In genomic region chr6:150072201-150072600, GRCh38 we compare ENCODE assay signal across 9 cellular contexts. TPM values are rescaled to one million over a fixed set of nuclear protein-coding genes. Genes with fewer than 3 reads are reported as not detected.
DNase-seq lines count a peak whose midpoint lies in the region; ATAC-seq lines count a peak whose summit lies in the region.
"Had no signal": no experiment of that assay in that cellular context is flagged by ENCODE, and none has a peak within 500 bp of the region (broad histone marks: within the 10 kb centered on the region; RNA-seq: fewer than 3 reads in every experiment).

No MANE protein-coding gene starts in this region.

- no peak overlapping the region for H3K4me3 Mint-ChIP-seq in effector memory CD8-positive, alpha-beta T cell

- DNase-seq in left ventricle myocardium superior (peak; percentile 48), cardiac septum (ENCODE audit: low spot score) (no peak), SW 1271 (lab: John Stamatoyannopoulos, UW) (peak; percentile 55 to 74), retina (no peak)
- peak in 2 of 3 experiments; percentile 34 to 39 for DNase-seq in effector memory CD8-positive, alpha-beta T cell
- DNase-seq in stimulated activated CD8-positive, alpha-beta memory T cell treated with anti-CD3 and anti-CD28 coated beads, Interleukin-7, amount 100 ng/mL, for 48 hours (ENCODE audit: extremely low read depth in 1 of 2, low read depth in 1 of 2): peak; percentile 35 to 36

- peaks cover 0 to 12% of the 10 kb centered on the region in 2 donors for H3K27me3 Mint-ChIP-seq in effector memory CD8-positive, alpha-beta T cell

- no peaks in the 10 kb centered on the region for H3K9me3 Mint-ChIP-seq in effector memory CD8-positive, alpha-beta T cell

- intact Hi-C loops in left ventricle myocardium superior (cut with micrococcal nuclease): no loop called here
- intact Hi-C loops in cardiac septum (cut with DNase I): no loop called here

- peaks cover 11% of the 10 kb centered on the region for H3K36me3 Mint-ChIP-seq in effector memory CD8-positive, alpha-beta T cell (ENCODE audit: insufficient read depth)

- peaks cover 37 to 40% of the 10 kb centered on the region in 2 donors for H3K4me1 Mint-ChIP-seq in effector memory CD8-positive, alpha-beta T cell (ENCODE audit: low read depth in 2 of 2)

- ATAC-seq in left ventricle myocardium superior (no peak), GM21447 (IDR thresholded peaks at IDR 0.05; ENCODE audit: unreplicated experiment) (no peak), GM18907 (IDR thresholded peaks at IDR 0.05; ENCODE audit: unreplicated experiment) (no peak)
- peak; percentile 41 for ATAC-seq in effector memory CD8-positive, alpha-beta T cell (replicated peaks)

- H3K27ac Mint-ChIP-seq in effector memory CD8-positive, alpha-beta T cell: peak overlapping the region; percentile 13 to 58

RNA-seq across cellular contexts. Expression of gene ULBP3, which starts 3.3 kb away (rescaled TPM):
- total RNA-seq in left ventricle myocardium superior: 1.1 TPM
- 0.57 TPM for total RNA-seq in cardiac septum

RNA-seq across cellular contexts. Expression of gene RAET1L, which starts 46.9 kb away (rescaled TPM):
- total RNA-seq in left ventricle myocardium superior: not detected
- not detected for total RNA-seq in cardiac septum
- total RNA-seq: T-helper 2 cell treated with Interferon-gamma antibody and Interleukin-4, amounts not matched to agents 100 ng/mL and 5 ng/mL, for 36 hours had no signal

Comparison
In these comparisons a context has a peak if more than half of its experiments do, and no peak if none do; other contexts are left out.
1. DNase-seq: peak in left ventricle myocardium superior (single experiment), SW 1271 (2 of 2), effector memory CD8-positive, alpha-beta T cell (2 of 3) and stimulated activated CD8-positive, alpha-beta memory T cell treated with anti-CD3 and anti-CD28 coated beads, Interleukin-7, amount 100 ng/mL, for 48 hours (2 of 2); none in cardiac septum (single experiment) and retina (single experiment).